Comparison of ENCODE assay signal across 8 cellular contexts in the genomic region with DNA sequence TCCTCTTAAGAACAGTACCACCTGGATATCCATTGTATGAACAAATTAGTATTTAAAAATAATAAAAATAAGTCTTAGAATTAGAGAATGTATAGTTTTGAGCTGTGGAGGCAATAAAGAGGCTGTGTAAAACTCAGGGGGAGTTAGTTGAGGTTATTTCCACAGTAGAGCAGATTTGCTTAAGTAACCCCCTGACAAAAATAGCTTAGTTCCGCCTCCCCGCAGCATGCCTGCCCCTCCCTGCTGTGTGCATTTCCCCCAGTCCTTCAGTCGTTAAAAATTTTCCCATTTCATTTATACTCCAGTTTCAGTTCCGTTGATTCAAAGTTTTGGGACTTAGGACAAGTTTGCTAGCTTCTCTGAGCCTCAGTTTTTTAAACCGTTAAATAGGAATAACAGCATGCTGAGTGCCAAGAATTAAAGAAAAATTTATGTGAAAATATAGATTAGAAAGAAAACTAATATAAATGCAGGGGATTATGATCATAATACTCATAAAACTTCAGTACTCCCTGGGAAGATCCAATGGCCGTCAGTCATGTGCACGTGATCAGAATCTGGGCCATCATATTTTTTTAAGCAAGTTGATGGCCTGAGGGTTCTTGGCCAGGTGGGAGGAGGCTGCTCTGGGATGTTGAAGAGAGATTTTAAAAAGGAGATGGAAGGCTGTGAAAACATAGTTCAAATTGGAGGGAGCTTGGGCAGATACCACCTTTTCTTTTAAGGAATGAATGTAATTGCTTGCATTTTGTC.
DNase-seq lines count a peak whose midpoint lies in the region; ATAC-seq, FAIRE-seq and TF ChIP-seq lines count a peak whose summit lies in the region.

No MANE protein-coding gene starts in this region.

- peaks cover 22% of the 10 kb centered on the region for H3K36me3 ChIP-seq in RWPE2 (ENCODE audit: low read depth)

- TF ChIP-seq CTCF in RWPE2 (IDR thresholded peaks at IDR 0.05; ENCODE audit: poor library complexity, severe bottlenecking) = no peak

- H3K4me3 Mint-ChIP-seq in stimulated activated effector memory CD8-positive, alpha-beta T cell treated with anti-CD3 and anti-CD28 coated beads, Interleukin-12 subunit alpha, Interleukin-12 subunit beta, amount 100 ng/mL, for 72 hours = peak overlapping the region; percentile 22

- H3K36me3 Mint-ChIP-seq in stimulated activated effector memory CD8-positive, alpha-beta T cell treated with anti-CD3 and anti-CD28 coated beads, Interleukin-12 subunit alpha, Interleukin-12 subunit beta, amount 100 ng/mL, for 72 hours = peaks cover 16% of the 10 kb centered on the region

- no peak for DNase-seq in GM18507 (ENCODE audit: extremely low spot score, insufficient read length, low read depth)
- no peak for DNase-seq in RWPE2 (ENCODE audit: low spot score)
- peak; percentile 63 for DNase-seq in globus pallidus (ENCODE audit: low spot score)
- DNase-seq in stimulated activated effector memory CD8-positive, alpha-beta T cell treated with anti-CD3 and anti-CD28 coated beads, Interleukin-12 subunit alpha, Interleukin-12 subunit beta, amount 100 ng/mL, for 72 hours (ENCODE audit: low spot score in 2 of 2) = no peak
- DNase-seq in NCI-H1417 treated with DMSO at 0.1 percent for 48 hours (lab: John Stamatoyannopoulos, UW) = no peak
- DNase-seq in COR-L47 (lab: John Stamatoyannopoulos, UW) = no peak
- no peak for DNase-seq in stimulated activated CD4-positive, alpha-beta T cell treated with anti-CD3 and anti-CD28 coated beads, Interleukin-4, amount 100 ng/mL, for 4 hours

- no peak overlapping the region for H3K27ac Mint-ChIP-seq in stimulated activated effector memory CD8-positive, alpha-beta T cell treated with anti-CD3 and anti-CD28 coated beads, Interleukin-12 subunit alpha, Interleukin-12 subunit beta, amount 100 ng/mL, for 72 hours

- H3K4me1 Mint-ChIP-seq in stimulated activated effector memory CD8-positive, alpha-beta T cell treated with anti-CD3 and anti-CD28 coated beads, Interleukin-12 subunit alpha, Interleukin-12 subunit beta, amount 100 ng/mL, for 72 hours = peaks cover 45% of the 10 kb centered on the region

- no peak overlapping the region for H3K4me3 ChIP-seq in RWPE2 (ENCODE audit: severe bottlenecking)

- ATAC-seq in HG02884 (IDR thresholded peaks at IDR 0.05; ENCODE audit: unreplicated experiment) (peak; percentile 25), RWPE2 (ENCODE audit: low read depth) (0 out of 3 replicates have a peak, but pooled peaks have one; percentile 2)
- no peak for ATAC-seq in stimulated activated effector memory CD8-positive, alpha-beta T cell treated with anti-CD3 and anti-CD28 coated beads, Interleukin-12 subunit alpha, Interleukin-12 subunit beta, amount 100 ng/mL, for 72 hours

- H3K9me3 Mint-ChIP-seq in stimulated activated effector memory CD8-positive, alpha-beta T cell treated with anti-CD3 and anti-CD28 coated beads, Interleukin-12 subunit alpha, Interleukin-12 subunit beta, amount 100 ng/mL, for 72 hours = no peaks in the 10 kb centered on the region

- peak; percentile 88 for FAIRE-seq in GM18507 (lab: Jason Lieb, UNC)

- no peaks in the 10 kb centered on the region for H3K27me3 ChIP-seq in RWPE2 (ENCODE audit: insufficient read depth, poor library complexity, severe bottlenecking)

- peaks cover 80% of the 10 kb centered on the region for H3K4me1 ChIP-seq in RWPE2 (ENCODE audit: insufficient read depth, poor library complexity, severe bottlenecking)

- no peaks in the 10 kb centered on the region for H3K9me3 ChIP-seq in RWPE2 (ENCODE audit: severe bottlenecking)

- peak overlapping the region; percentile 99 for H3K27ac ChIP-seq in RWPE2 (ENCODE audit: poor library complexity, severe bottlenecking)
